Comparison of ENCODE assay signal across 8 cellular contexts in genomic region chr9:68507098-68507795, GRCh38. TPM values are rescaled to one million over a fixed set of nuclear protein-coding genes. Genes with fewer than 3 reads are reported as not detected.
DNase-seq lines count a peak whose midpoint lies in the region; ATAC-seq and TF ChIP-seq lines count a peak whose summit lies in the region.

No MANE protein-coding gene starts in this region.

- peak; percentile 81 for TF ChIP-seq CTCF in HFFc6 (IDR thresholded peaks at IDR 0.05)

- no peaks in the 10 kb centered on the region; the same call in none of the 2 replicates for H3K9me3 Mint-ChIP-seq in HFFc6

- no peak overlapping the region for H3K27ac Mint-ChIP-seq in HFFc6

- ATAC-seq in left colon (peak; percentile 35), GM19324 (IDR thresholded peaks at IDR 0.05; ENCODE audit: low FRiP score, unreplicated experiment) (no peak), GM19397 (IDR thresholded peaks at IDR 0.05; ENCODE audit: unreplicated experiment) (no peak), HG02642 (IDR thresholded peaks at IDR 0.05; ENCODE audit: poor library complexity, unreplicated experiment) (no peak), HG02938 (IDR thresholded peaks at IDR 0.05; ENCODE audit: unreplicated experiment) (no peak)

- no peaks in the 10 kb centered on the region for H3K4me1 Mint-ChIP-seq in HFFc6 (ENCODE audit: low read depth)

- DNase-seq in AG20443 (ENCODE audit: low spot score): peak; percentile 32
- peak; percentile 28 for DNase-seq in HFFc6
- DNase-seq in astrocyte of the hippocampus (ENCODE audit: low read depth, low spot score): peak; percentile 23
- DNase-seq in left colon: no peak

- H3K27me3 Mint-ChIP-seq in HFFc6 (ENCODE audit: insufficient read depth): peaks cover 4% of the 10 kb centered on the region; the same call in 1 of the 2 replicates

- intact Hi-C loops in left colon (cut with DNase I, micrococcal nuclease): no loop called here

- no peak overlapping the region for H3K4me3 Mint-ChIP-seq in HFFc6

- H3K36me3 Mint-ChIP-seq in HFFc6 (ENCODE audit: low read depth): no peaks in the 10 kb centered on the region

RNA-seq across cellular contexts. Expression of gene TMEM252, which starts 33.4 kb away (rescaled TPM):
- total RNA-seq in HFFc6 (2021; fragmentation: NEBNext Ultra II Directional; extraction: Animal tissue kit (Norgen Biotek cat#: 25700)): not detected
- total RNA-seq in left colon: under 1 TPM in 1 of 2 donors, not detected in 1; 0.89 TPM

Comparison
In these comparisons a context has a peak if more than half of its experiments do, and no peak if none do; other contexts are left out.
1. DNase-seq: peak in AG20443 (single experiment), HFFc6 (single experiment) and astrocyte of the hippocampus (single experiment); none in left colon (0 of 2).